ENCODE assay signal across 8 cellular contexts in the genomic region with DNA sequence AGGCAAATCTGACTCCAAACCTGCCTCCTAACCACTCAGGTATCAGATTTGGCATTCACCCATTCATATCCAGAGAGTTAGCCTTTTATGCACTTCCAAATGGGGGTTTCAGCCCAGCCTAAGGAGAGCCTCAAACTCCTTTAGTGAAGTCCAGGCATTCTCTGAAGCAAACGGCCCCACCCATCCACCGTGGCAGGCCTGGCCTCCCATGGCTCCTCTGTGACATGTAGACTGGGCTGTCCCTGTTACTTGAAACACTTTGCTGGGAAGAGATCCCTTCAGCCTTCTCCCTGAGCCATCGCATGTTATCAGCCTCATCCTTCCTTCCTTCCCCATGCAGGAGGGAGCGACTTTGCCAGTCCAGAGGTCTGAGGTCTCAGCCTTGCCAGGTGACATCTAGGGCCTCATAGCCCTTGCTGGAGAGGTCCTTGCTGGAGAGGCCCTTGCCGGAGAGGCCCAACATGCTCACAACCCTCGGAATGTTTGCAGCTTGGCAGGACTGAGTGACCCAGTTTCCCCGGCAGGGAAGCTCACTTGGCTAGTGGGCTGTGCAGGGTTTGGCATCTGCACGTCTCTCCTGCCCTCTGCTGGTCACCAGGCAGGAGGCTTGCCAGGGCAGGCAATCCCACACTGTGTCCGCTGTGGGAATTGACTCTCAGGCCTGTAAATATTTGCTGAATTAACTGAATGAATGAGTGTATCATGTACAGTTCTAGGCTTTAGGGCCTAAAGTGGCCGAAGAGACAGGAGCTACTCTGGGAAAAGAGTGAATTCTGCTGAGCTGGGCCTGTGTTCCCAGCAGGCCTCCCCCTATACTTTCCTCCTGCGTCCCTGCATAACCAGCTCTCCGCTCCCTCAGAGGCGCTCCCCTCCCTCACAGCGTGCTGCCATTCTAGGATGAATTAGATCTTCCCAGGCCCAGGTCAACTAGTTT. TPM values are rescaled to one million over a fixed set of nuclear protein-coding genes. Genes with fewer than 3 reads are reported as not detected.
DNase-seq lines count a peak whose midpoint lies in the region; ATAC-seq and TF ChIP-seq lines count a peak whose summit lies in the region.

No MANE protein-coding gene starts in this region.

- no peak overlapping the region for H3K9ac ChIP-seq in parathyroid adenoma

- in situ Hi-C loops in transverse colon (cut with MboI; ENCODE audit: low pct_ligation_motif_present in 1 of 4, low pct_unique_long_range_greater_than_20kb in 1 of 4, low sequenced_read_pairs in 3 of 4), result loop anchor here in 1 of 4 donors (5.0 to 25.0 kb wide), 2 partner anchors 110 to 150 kb away; a partner anchor contains a TSS

- H3K9me3 ChIP-seq in parathyroid adenoma (ENCODE audit: control insufficient read depth, low read length) (no peaks in the 10 kb centered on the region), transverse colon (no peaks in the 10 kb centered on the region)

- no peaks in the 10 kb centered on the region for H3K27me3 ChIP-seq in parathyroid adenoma (ENCODE audit: control insufficient read depth, insufficient read depth, low read length)
- H3K27me3 ChIP-seq in transverse colon, result no peaks in the 10 kb centered on the region

- H3K36me3 ChIP-seq in parathyroid adenoma (ENCODE audit: control insufficient read depth, insufficient read depth, low read length) (no peaks in the 10 kb centered on the region), transverse colon (no peaks in the 10 kb centered on the region)

- no peak for TF ChIP-seq POLR2A in transverse colon (IDR thresholded peaks at IDR 0.05)

- H3K27ac ChIP-seq in parathyroid adenoma (no peak overlapping the region), transverse colon (no peak overlapping the region)

- DNase-seq in GM12864 (ENCODE audit: low read depth) (peak; percentile 22), LNCaP clone FGC (ENCODE audit: low read depth) (peak; percentile 50), SK-N-DZ (ENCODE audit: low spot score) (peak; percentile 66), head of caudate nucleus (peak; percentile 64 to 93 (median 84)), transverse colon (peak; percentile 82)
- DNase-seq in activated naive CD4-positive, alpha-beta T cell treated with anti-CD3 and anti-CD28 coated beads, Interleukin-2, amount 50 U/mL, for 72 hours (ENCODE audit: low spot score in 2 of 2), result peak; percentile 63 to 73

- H3K4me3 ChIP-seq in GM12864 (ENCODE audit: low read depth, low read length) (no peak overlapping the region), LNCaP clone FGC (ENCODE audit: low read depth, low read length) (no peak overlapping the region), parathyroid adenoma (ENCODE audit: low read depth, low read length) (no peak overlapping the region), transverse colon (no peak overlapping the region)

- intact Hi-C loops in head of caudate nucleus (cut with DNase I) (loop anchor here (2.0 kb wide), 1 partner anchor 106 kb away; no protein-coding TSS in a partner anchor), transverse colon (cut with DNase I; ENCODE audit: low total_unique reads) (loop anchor here (2.0 to 10.0 kb wide), 2 partner anchors 110 to 142 kb away; a partner anchor contains a TSS)

- H2AFZ ChIP-seq in parathyroid adenoma, result peak overlapping the region; percentile 3

- peak; percentile 95 for TF ChIP-seq CTCF in GM12864 (IDR thresholded peaks at IDR 0.05; ENCODE audit: low read depth, low read length, missing control alignments)
- peak; percentile 99 for TF ChIP-seq CTCF in LNCaP clone FGC (IDR thresholded peaks at IDR 0.05; ENCODE audit: control insufficient read depth, extremely low read depth, insufficient read depth)
- TF ChIP-seq CTCF in parathyroid adenoma (IDR thresholded peaks at IDR 0.05), result peak; percentile 79
- peak; percentile 89 to 95 (median 90) for TF ChIP-seq CTCF in transverse colon (IDR thresholded peaks at IDR 0.05)

- no peaks in the 10 kb centered on the region for H3K79me2 ChIP-seq in parathyroid adenoma

- 44 to 96% methylated on average over 4 to 12 of the region's 14 CpGs for WGBS in transverse colon (ENCODE audit: low coverage in 1 of 2), 2 donors

- H3K9me3 Mint-ChIP-seq in activated naive CD4-positive, alpha-beta T cell treated with anti-CD3 and anti-CD28 coated beads, Interleukin-2, amount 50 U/mL, for 72 hours, result no peaks in the 10 kb centered on the region

- no peaks in the 10 kb centered on the region for H3K36me3 Mint-ChIP-seq in activated naive CD4-positive, alpha-beta T cell treated with anti-CD3 and anti-CD28 coated beads, Interleukin-2, amount 50 U/mL, for 72 hours

- H3K27ac Mint-ChIP-seq in activated naive CD4-positive, alpha-beta T cell treated with anti-CD3 and anti-CD28 coated beads, Interleukin-2, amount 50 U/mL, for 72 hours, result no peak overlapping the region

- H3K4me2 ChIP-seq in parathyroid adenoma (ENCODE audit: low read length), result no peak overlapping the region

- ATAC-seq in activated naive CD4-positive, alpha-beta T cell treated with anti-CD3 and anti-CD28 coated beads, Interleukin-2, amount 50 U/mL, for 72 hours, result peak; percentile 97 to 98
- ATAC-seq in HG03175 (IDR thresholded peaks at IDR 0.05; ENCODE audit: unreplicated experiment), result no peak

- H3K4me1 ChIP-seq in parathyroid adenoma (no peaks in the 10 kb centered on the region), transverse colon (peaks cover 2 to 8% (median 5%) of the 10 kb centered on the region in 4 donors)

- TF ChIP-seq EP300 in transverse colon (IDR thresholded peaks at IDR 0.05; ENCODE audit: low read depth), result no peak

RNA-seq across cellular contexts. Expression of a gene that starts 26.7 kb away (rescaled TPM):
- polyA plus RNA-seq in SK-N-DZ (2014; cell fraction: cytosol; rRNA removed), result 12.3 and 18.1 TPM in 2 replicates
- 14.0 and 14.1 TPM in 2 replicates for polyA plus RNA-seq in SK-N-DZ (2014; cell fraction: nucleus; rRNA removed)
- 100 to 1,000 TPM in 1 of 2 donors, 10 to 100 TPM in 1; 71.0 to 173 TPM for total RNA-seq in activated naive CD4-positive, alpha-beta T cell treated with anti-CD3 and anti-CD28 coated beads, Interleukin-2, amount 50 U/mL, for 72 hours
- 10 to 100 TPM; 39.3 to 69.7 (median 48.0) TPM for total RNA-seq in transverse colon

Comparison
In these comparisons a context has a peak if more than half of its experiments do, and no peak if none do; other contexts are left out.
1. DNase-seq: peak in every context shown above with its lines; median percentile 84 in head of caudate nucleus; 82 in transverse colon; 68 in activated naive CD4-positive, alpha-beta T cell treated with anti-CD3 and anti-CD28 coated beads, Interleukin-2, amount 50 U/mL, for 72 hours; 66 in SK-N-DZ; 50 in LNCaP clone FGC; 22 in GM12864.